In the genomic region with DNA sequence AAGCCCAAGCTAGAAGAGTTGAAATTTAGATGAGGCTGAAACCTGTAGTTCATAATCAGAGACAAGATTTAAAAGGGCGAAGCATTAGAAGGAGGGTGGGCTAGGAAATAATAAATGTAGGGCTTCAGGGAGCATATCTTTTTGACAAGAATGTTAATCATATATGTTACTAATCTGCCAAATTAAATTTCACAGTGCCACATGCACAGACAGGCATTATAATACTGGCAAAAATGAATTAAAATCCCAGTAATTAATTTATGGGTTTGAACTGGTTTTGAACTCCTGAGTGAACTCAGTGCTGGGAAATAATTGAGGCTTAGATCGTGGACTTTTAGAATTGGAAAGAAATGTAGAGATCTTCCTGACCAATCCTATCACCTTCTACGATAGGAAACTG, we compare ENCODE assay signal across 17 cellular contexts.
DNase-seq lines count a peak whose midpoint lies in the region; ATAC-seq and TF ChIP-seq lines count a peak whose summit lies in the region.
"Had no signal": no experiment of that assay in that cellular context is flagged by ENCODE, and none has a peak within 500 bp of the region (broad histone marks: within the 10 kb centered on the region; RNA-seq: fewer than 3 reads in every experiment).

No MANE protein-coding gene starts in this region.

- CTCF ChIA-PET in SK-N-SH (lab: Yijun Ruan, JAX) (interaction anchor here (0.7 to 1.2 kb wide), 2 partner anchors 11 to 340 kb away, joined by 3 read pairs; no protein-coding TSS in a partner anchor), MCF 10A (lab: Yijun Ruan, JAX) (interaction anchor here (0.6 kb wide), 1 partner anchor 106 kb away, joined by 5 read pairs; no protein-coding TSS in a partner anchor)

- TF ChIP-seq EP300 in SK-N-SH (IDR thresholded peaks at IDR 0.05; ENCODE audit: borderline replicate concordance in 1 of 2, low read depth in 1 of 2, low read length in 1 of 2) = peak in 1 of 2 experiments; percentile 80; a peak in 1 of 4 replicates

- POLR2A ChIA-PET in SK-N-SH (lab: Yijun Ruan, JAX) (no interaction called here), MCF 10A (lab: Yijun Ruan, JAX) (no interaction called here)

- no TSS peak for BruUV-seq in MCF 10A (replicated peaks; lab: Mats Ljungman, UMichigan)

- peaks cover 0 to 24% (median 10%) of the 10 kb centered on the region in 11 donors for H3K9me3 ChIP-seq in heart right ventricle
- peaks cover 3% of the 10 kb centered on the region for H3K9me3 ChIP-seq in right cardiac atrium (ENCODE audit: control insufficient read depth, low read length)
- 0 out of 2 replicates have a peak, but pooled peaks cover 2% of the 10 kb centered on the region for H3K9me3 ChIP-seq in SK-N-SH

- no peak for DNase-seq in heart right ventricle
- no peak for DNase-seq in right cardiac atrium
- DNase-seq in SK-N-DZ (ENCODE audit: low spot score) = peak; percentile 21
- no peak for DNase-seq in SK-N-SH
- DNase-seq in MCF 10A (ENCODE audit: unreplicated experiment) = no peak
- DNase-seq: Caco-2; CD4-positive, CD25-positive, alpha-beta regulatory T cell; CD8-positive, alpha-beta T cell; DMS153; DND-41; GM23248; H7; HCEC 1CT had no signal

- H2AFZ ChIP-seq in SK-N-SH (ENCODE audit: low read depth) = no peak overlapping the region
- H2AFZ ChIP-seq: GM23248 had no signal

- no peaks in the 10 kb centered on the region for H3K79me2 ChIP-seq in SK-N-SH (ENCODE audit: insufficient read depth)

- H3K27me3 Mint-ChIP-seq in MCF 10A (ENCODE audit: insufficient read depth, unreplicated experiment) = no peaks in the 10 kb centered on the region
- H3K27me3 Mint-ChIP-seq: B cell; CD4-positive, CD25-positive, alpha-beta regulatory T cell had no signal

- no peak overlapping the region for H3K4me3 Mint-ChIP-seq in MCF 10A (ENCODE audit: unreplicated experiment)
- H3K4me3 Mint-ChIP-seq: B cell; CD4-positive, CD25-positive, alpha-beta regulatory T cell; CD8-positive, alpha-beta T cell had no signal

- ATAC-seq in heart right ventricle (no peak), right cardiac atrium (no peak), HG03354 (IDR thresholded peaks at IDR 0.05; ENCODE audit: poor library complexity, severe bottlenecking, unreplicated experiment) (no peak)
- ATAC-seq: CD8-positive, alpha-beta T cell had no signal

- H3K9me3 Mint-ChIP-seq in MCF 10A (ENCODE audit: unreplicated experiment) = no peaks in the 10 kb centered on the region

- H3K27ac Mint-ChIP-seq in MCF 10A (ENCODE audit: low read depth, unreplicated experiment) = no peak overlapping the region
- H3K27ac Mint-ChIP-seq: B cell; CD4-positive, CD25-positive, alpha-beta regulatory T cell; CD8-positive, alpha-beta T cell had no signal

- H3K36me3 ChIP-seq in heart right ventricle = no peaks in the 10 kb centered on the region
- no peaks in the 10 kb centered on the region for H3K36me3 ChIP-seq in SK-N-SH (replicated peaks in 1 of 2; ENCODE audit: control insufficient read depth in 1 of 2, insufficient read depth in 2 of 2, low read length in 1 of 2)
- H3K36me3 ChIP-seq: BLaER1 had no signal

- no peak overlapping the region for H3K4me3 ChIP-seq in heart right ventricle
- no peak overlapping the region for H3K4me3 ChIP-seq in right cardiac atrium (ENCODE audit: low read length)
- no peak overlapping the region for H3K4me3 ChIP-seq in SK-N-SH (ENCODE audit: low read depth in 2 of 2, low read length in 1 of 2)
- H3K4me3 ChIP-seq: BLaER1, GM23248 had no signal

- H3K4me1 ChIP-seq in heart right ventricle = peaks cover 0 to 12% (median 0%) of the 10 kb centered on the region in 9 donors
- no peaks in the 10 kb centered on the region for H3K4me1 ChIP-seq in right cardiac atrium (ENCODE audit: control insufficient read depth, insufficient read depth, low read length)
- H3K4me1 ChIP-seq in SK-N-SH (ENCODE audit: control insufficient read depth in 1 of 2, insufficient read depth in 2 of 2, low read depth in 1 of 2, low read length in 1 of 2) = peaks cover 0 to 16% of the 10 kb centered on the region in 2 experiments; a peak in 2 of 4 replicates
- H3K4me1 ChIP-seq: BLaER1, Caco-2 had no signal

- no peaks in the 10 kb centered on the region for H3F3A ChIP-seq in SK-N-SH (replicated peaks; ENCODE audit: insufficient read depth)

- TF ChIP-seq CTCF in heart right ventricle (IDR thresholded peaks at IDR 0.05) (no peak), SK-N-SH (IDR thresholded peaks at IDR 0.05) (no peak), MCF 10A (IDR thresholded peaks at IDR 0.05; ENCODE audit: unreplicated experiment) (no peak)

- H3K27ac ChIP-seq in heart right ventricle (peak overlapping the region in 6 of 10 donors; percentile 55 to 62 (median 58)), right cardiac atrium (ENCODE audit: low read length) (no peak overlapping the region), SK-N-SH (ENCODE audit: low read depth in 2 of 2, low read length in 1 of 2) (no peak overlapping the region)
- H3K27ac ChIP-seq: BLaER1, C4-2B, GM23248 had no signal

- H3K4me2 ChIP-seq in SK-N-SH = no peak overlapping the region
- H3K4me2 ChIP-seq: BLaER1 had no signal

- TF ChIP-seq RAD21 in SK-N-SH (IDR thresholded peaks at IDR 0.05; ENCODE audit: low read length) = no peak

- H3K4me1 Mint-ChIP-seq in MCF 10A (ENCODE audit: insufficient read depth, unreplicated experiment) = no peaks in the 10 kb centered on the region
- H3K4me1 Mint-ChIP-seq: B cell; CD4-positive, CD25-positive, alpha-beta regulatory T cell had no signal

- H3K27me3 ChIP-seq in heart right ventricle = no peaks in the 10 kb centered on the region
- no peaks in the 10 kb centered on the region for H3K27me3 ChIP-seq in right cardiac atrium (ENCODE audit: control insufficient read depth, insufficient read depth)
- H3K27me3 ChIP-seq in SK-N-SH (ENCODE audit: insufficient read depth) = no peaks in the 10 kb centered on the region
- H3K27me3 ChIP-seq: BLaER1 had no signal

- no peak overlapping the region for H3K9ac ChIP-seq in SK-N-SH
- H3K9ac ChIP-seq: BLaER1, GM23248 had no signal

- 79 to 82% methylated on average over 3 of the region's 3 CpGs for WGBS in heart right ventricle, 2 donors
- 76% methylated on average over 3 of the region's 3 CpGs for WGBS in right cardiac atrium
- WGBS in SK-N-SH (ENCODE audit: low lambda C conversion rate) = 55% methylated on average over 3 of the region's 3 CpGs

- no peaks in the 10 kb centered on the region for H3K9me2 ChIP-seq in SK-N-SH

- intact Hi-C loops in heart right ventricle (cut with DNase I) (loop anchor here in 1 of 10 donors (10.0 kb wide), 1 partner anchor 330 kb away; no protein-coding TSS in a partner anchor), right cardiac atrium (cut with DNase I) (no loop called here), MCF 10A (cut with micrococcal nuclease) (no loop called here)

- H4K20me1 ChIP-seq in SK-N-SH (ENCODE audit: insufficient read depth) = no peaks in the 10 kb centered on the region
- H4K20me1 ChIP-seq: BLaER1 had no signal

- H3K36me3 Mint-ChIP-seq in MCF 10A (ENCODE audit: insufficient read depth, unreplicated experiment) = no peaks in the 10 kb centered on the region
- H3K36me3 Mint-ChIP-seq: CD4-positive, CD25-positive, alpha-beta regulatory T cell; CD8-positive, alpha-beta T cell had no signal

TF ChIP-seq in SK-N-SH, 30 proteins besides CTCF, POLR2A, EP300 and RAD21:
- no peak for TF ChIP-seq NFIC (IDR thresholded peaks at IDR 0.05; ENCODE audit: borderline replicate concordance)
- TF ChIP-seq CHD2 (IDR thresholded peaks at IDR 0.05; ENCODE audit: low read length, partially characterized antibody) = peak; percentile 24
- TF ChIP-seq RCOR1 (IDR thresholded peaks at IDR 0.05; ENCODE audit: low read length) = peak; percentile 73; the same call in 1 of the 2 replicates

Comparison
In these comparisons a context has a peak if more than half of its experiments do, and no peak if none do; other contexts are left out.
1. H3K27ac ChIP-seq: peak in heart right ventricle (6 of 10); none in right cardiac atrium (single experiment) and SK-N-SH (0 of 2).